9 cellular contexts compared by ENCODE assay signal in the genomic region with DNA sequence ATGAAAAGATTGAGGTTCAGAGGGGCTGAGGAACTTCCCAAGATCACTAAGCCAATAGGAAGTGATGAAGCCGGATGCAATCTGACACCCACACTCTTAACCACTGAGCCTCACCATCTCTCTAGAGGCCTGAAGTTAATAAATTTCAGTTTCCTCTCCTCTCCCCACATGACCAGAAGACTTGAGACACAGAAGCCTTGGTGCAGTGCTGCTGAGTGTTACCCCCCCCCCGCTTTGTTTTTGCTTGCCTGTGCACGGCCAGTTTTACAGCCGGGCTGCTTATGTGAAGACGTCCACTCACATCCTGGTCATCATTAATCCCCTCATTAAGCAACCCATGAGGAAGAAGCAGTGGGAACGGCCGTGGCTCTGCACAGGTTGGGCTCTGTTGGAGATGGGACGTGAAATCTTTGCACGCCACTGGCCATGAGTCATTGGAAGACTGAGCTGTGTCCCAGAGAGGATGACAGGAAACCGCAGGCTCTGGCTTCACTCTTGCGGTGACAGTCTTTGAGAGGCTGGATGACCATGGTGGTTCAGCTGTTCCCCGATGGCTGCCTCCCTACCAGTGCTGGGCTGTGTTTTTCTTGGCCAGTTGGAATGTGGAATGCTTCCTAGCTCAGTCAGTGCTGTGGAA.
DNase-seq lines count a peak whose midpoint lies in the region; ATAC-seq and TF ChIP-seq lines count a peak whose summit lies in the region.
"Had no signal": no experiment of that assay in that cellular context is flagged by ENCODE, and none has a peak within 500 bp of the region (broad histone marks: within the 10 kb centered on the region; RNA-seq: fewer than 3 reads in every experiment).

No MANE protein-coding gene starts in this region.

- H3K9me3 ChIP-seq in BLaER1 (no peaks in the 10 kb centered on the region), SJCRH30 (replicated peaks) (no peaks in the 10 kb centered on the region)

- no peaks in the 10 kb centered on the region for H3K36me3 ChIP-seq in BLaER1
- H3K36me3 ChIP-seq in SJCRH30: no peaks in the 10 kb centered on the region

- TF ChIP-seq CTCF in HFF-Myc (IDR thresholded peaks at IDR 0.05; ENCODE audit: low read depth, low read length, missing control alignments) (no peak), endothelial cell (IDR thresholded peaks at IDR 0.05; ENCODE audit: unreplicated experiment) (no peak)

- H3K9me3 Mint-ChIP-seq in endothelial cell (ENCODE audit: unreplicated experiment): no peaks in the 10 kb centered on the region
- peaks cover 0 to 24% (median 3%) of the 10 kb centered on the region in 9 donors for H3K9me3 Mint-ChIP-seq in naive thymus-derived CD8-positive, alpha-beta T cell

- peak; percentile 93 for DNase-seq in HFF-Myc (ENCODE audit: extremely low read depth, low read depth)
- DNase-seq in SJCRH30: peak; percentile 94 to 96
- peak; percentile 93 for DNase-seq in iris pigment epithelial cell (ENCODE audit: low read depth)
- no peak for DNase-seq in NCI-H187 treated with DMSO at 0.1 percent for 48 hours (lab: John Stamatoyannopoulos, UW)
- no peak for DNase-seq in endothelial cell (ENCODE audit: low spot score)
- DNase-seq in NCI-H2171 (lab: John Stamatoyannopoulos, UW): no peak
- DNase-seq in naive thymus-derived CD8-positive, alpha-beta T cell: no peak
- DNase-seq: activated naive CD8-positive, alpha-beta T cell treated with anti-CD3 and anti-CD28 coated beads, Interleukin-2, amount 10 ng/mL, durations not matched to agents 7 days and 5 days had no signal

- H3K4me1 Mint-ChIP-seq in endothelial cell (ENCODE audit: unreplicated experiment): no peaks in the 10 kb centered on the region
- no peaks in the 10 kb centered on the region for H3K4me1 Mint-ChIP-seq in naive thymus-derived CD8-positive, alpha-beta T cell
- H3K4me1 Mint-ChIP-seq: activated naive CD8-positive, alpha-beta T cell treated with anti-CD3 and anti-CD28 coated beads, Interleukin-2, amount 10 ng/mL, durations not matched to agents 7 days and 5 days had no signal

- no peak for ATAC-seq in naive thymus-derived CD8-positive, alpha-beta T cell

- peaks cover 1% of the 10 kb centered on the region for H3K27me3 Mint-ChIP-seq in endothelial cell (ENCODE audit: unreplicated experiment)
- H3K27me3 Mint-ChIP-seq in naive thymus-derived CD8-positive, alpha-beta T cell: peaks cover 0 to 9% (median 1%) of the 10 kb centered on the region in 5 donors
- H3K27me3 Mint-ChIP-seq: activated naive CD8-positive, alpha-beta T cell treated with anti-CD3 and anti-CD28 coated beads, Interleukin-2, amount 10 ng/mL, durations not matched to agents 7 days and 5 days had no signal

- H3K27me3 ChIP-seq in BLaER1 (no peaks in the 10 kb centered on the region), SJCRH30 (no peaks in the 10 kb centered on the region)

- no peak overlapping the region for H3K9ac ChIP-seq in BLaER1

- no peaks in the 10 kb centered on the region for H3K36me3 Mint-ChIP-seq in endothelial cell (ENCODE audit: low read depth, unreplicated experiment)
- H3K36me3 Mint-ChIP-seq in naive thymus-derived CD8-positive, alpha-beta T cell: no peaks in the 10 kb centered on the region
- H3K36me3 Mint-ChIP-seq: activated naive CD8-positive, alpha-beta T cell treated with anti-CD3 and anti-CD28 coated beads, Interleukin-2, amount 10 ng/mL, durations not matched to agents 7 days and 5 days had no signal

- H3K27ac ChIP-seq in BLaER1 (no peak overlapping the region), SJCRH30 (peak overlapping the region; percentile 66)

- peak overlapping the region; percentile 60 for H3K4me2 ChIP-seq in BLaER1

- no peak overlapping the region for H3K4me3 Mint-ChIP-seq in endothelial cell (ENCODE audit: unreplicated experiment)
- no peak overlapping the region for H3K4me3 Mint-ChIP-seq in naive thymus-derived CD8-positive, alpha-beta T cell
- H3K4me3 Mint-ChIP-seq: activated naive CD8-positive, alpha-beta T cell treated with anti-CD3 and anti-CD28 coated beads, Interleukin-2, amount 10 ng/mL, durations not matched to agents 7 days and 5 days had no signal

- POLR2A ChIA-PET in naive thymus-derived CD8-positive, alpha-beta T cell (lab: Charles Lee): no interaction called here

- H3K4me1 ChIP-seq in BLaER1: peaks cover 23% of the 10 kb centered on the region
- peaks cover 38% of the 10 kb centered on the region for H3K4me1 ChIP-seq in SJCRH30

- no peak overlapping the region for H3K27ac Mint-ChIP-seq in endothelial cell (ENCODE audit: unreplicated experiment)
- no peak overlapping the region for H3K27ac Mint-ChIP-seq in naive thymus-derived CD8-positive, alpha-beta T cell
- H3K27ac Mint-ChIP-seq: activated naive CD8-positive, alpha-beta T cell treated with anti-CD3 and anti-CD28 coated beads, Interleukin-2, amount 10 ng/mL, durations not matched to agents 7 days and 5 days had no signal

- no peaks in the 10 kb centered on the region for H4K20me1 ChIP-seq in BLaER1

- peak overlapping the region; percentile 4; the same call in 1 of the 2 replicates for H3K4me3 ChIP-seq in BLaER1
- H3K4me3 ChIP-seq in HFF-Myc (replicated peaks; ENCODE audit: low read depth, low read length): peak overlapping the region; percentile 3; the same call in 1 of the 2 replicates
- H3K4me3 ChIP-seq in SJCRH30: peak overlapping the region; percentile 23

Comparison
In these comparisons a context has a peak if more than half of its experiments do, and no peak if none do; other contexts are left out.
1. DNase-seq: peak in HFF-Myc (single experiment), SJCRH30 (2 of 2) and iris pigment epithelial cell (single experiment); none in NCI-H187 treated with DMSO at 0.1 percent for 48 hours (single experiment), endothelial cell (single experiment), NCI-H2171 (single experiment) and naive thymus-derived CD8-positive, alpha-beta T cell (0 of 10).
2. Peak in every context shown above with its lines, with median percentiles within 50 percentile points of each other: H3K4me3 ChIP-seq.